ENCODE assay signal across 21 cellular contexts in genomic region chr13:56349866-56350265, GRCh38.
DNase-seq lines count a peak whose midpoint lies in the region; ATAC-seq lines count a peak whose summit lies in the region.
"Had no signal": no experiment of that assay in that cellular context is flagged by ENCODE, and none has a peak within 500 bp of the region (broad histone marks: within the 10 kb centered on the region; RNA-seq: fewer than 3 reads in every experiment).

No MANE protein-coding gene starts in this region.

- DNase-seq in Caki2 (ENCODE audit: low read depth), result peak; percentile 19
- DNase-seq in glomerular visceral epithelial cell (ENCODE audit: extremely low spot score), result peak; percentile 3
- DNase-seq in kidney glomerular epithelial cell (lab: John Stamatoyannopoulos, UW), result peak; percentile 6
- DNase-seq in renal cortical epithelial cell (ENCODE audit: low read depth), result peak; percentile 87
- DNase-seq in AML-193 (lab: John Stamatoyannopoulos, UW), result no peak
- DNase-seq in NCI-H2081 treated with DMSO at 0.1 percent for 48 hours (lab: John Stamatoyannopoulos, UW), result no peak
- no peak for DNase-seq in A172 (ENCODE audit: low spot score)
- DNase-seq: 8988T; Caco-2; CD4-positive, alpha-beta T cell; CD8-positive, alpha-beta T cell; DMS 273 treated with DMSO at 0.1 percent for 48 hours; DMS153; DMS53; DMS79; DND-41; EL; GDM1 had no signal

- ATAC-seq in HG03457 (IDR thresholded peaks at IDR 0.05; ENCODE audit: unreplicated experiment), result no peak
- ATAC-seq: A549; CD8-positive, alpha-beta T cell; GM12878 had no signal

- in situ Hi-C loops in Caki2 (cut with HindIII; ENCODE audit: low pct_unique_long_range_greater_than_20kb, low sequenced_read_pairs), result no loop called here

Comparison
In these comparisons a context has a peak if more than half of its experiments do, and no peak if none do; other contexts are left out.
1. DNase-seq: peak in Caki2 (single experiment), glomerular visceral epithelial cell (single experiment), kidney glomerular epithelial cell (single experiment) and renal cortical epithelial cell (single experiment); none in AML-193 (0 of 2), NCI-H2081 treated with DMSO at 0.1 percent for 48 hours (single experiment) and A172 (single experiment).